8 cellular contexts compared by ENCODE assay signal in genomic region chr12:120639771-120640721, GRCh38. TPM values are rescaled to one million over a fixed set of nuclear protein-coding genes. Genes with fewer than 3 reads are reported as not detected.
A peak's percentile ranks its signal among the peaks of the same experiment; 100 is the strongest.
DNase-seq lines count a peak whose midpoint lies in the region; ATAC-seq and TF ChIP-seq lines count a peak whose summit lies in the region.

TSS of gene CABP1 (plus strand) at chr12:120640626. CDS start at chr12:120640686, 60 bp downstream.

- no peaks in the 10 kb centered on the region for H3K36me3 ChIP-seq in CD8-positive, alpha-beta T cell (ENCODE audit: insufficient read depth, low read length)
- H3K36me3 ChIP-seq in KMS-11 (ENCODE audit: insufficient read depth): no peaks in the 10 kb centered on the region
- no peaks in the 10 kb centered on the region for H3K36me3 ChIP-seq in mucosa of descending colon (ENCODE audit: low read depth)

- peak within 1 kb of the TSS; percentile 39 for H3K4me3 ChIP-seq in CD8-positive, alpha-beta T cell (ENCODE audit: low read depth, low read length)
- H3K4me3 ChIP-seq in KMS-11 (IDR thresholded peaks at IDR 0.05; ENCODE audit: insufficient read depth, low read depth, low read length): no peak within 1 kb of the TSS
- H3K4me3 ChIP-seq in mucosa of descending colon: no peak within 1 kb of the TSS

- POLR2A ChIA-PET in CD8-positive, alpha-beta T cell (lab: Charles Lee): interaction anchor here (0.6 kb wide), 2 partner anchors 35 to 37 kb away, joined by 4 to 5 read pairs; no protein-coding TSS in a partner anchor

- no peaks in the 10 kb centered on the region for H3K9me3 ChIP-seq in CD8-positive, alpha-beta T cell (ENCODE audit: low read length)
- H3K9me3 ChIP-seq in mucosa of descending colon: no peaks in the 10 kb centered on the region

- peak; percentile 87 for ATAC-seq in CD8-positive, alpha-beta T cell
- ATAC-seq in activated CD4-positive, CD25-positive, alpha-beta regulatory T cell treated with anti-CD3 and anti-CD28 coated beads, Interleukin-2, amount 50 U/mL, for 24 hours: peak; percentile 78 to 85
- ATAC-seq in mucosa of descending colon: peak; percentile 69
- ATAC-seq in stimulated activated effector memory CD8-positive, alpha-beta T cell treated with anti-CD3 and anti-CD28 coated beads, Interleukin-12 subunit alpha, Interleukin-12 subunit beta, amount 100 ng/mL, for 72 hours: peak; percentile 80

- H3K4me3 Mint-ChIP-seq in CD8-positive, alpha-beta T cell: peak within 1 kb of the TSS; percentile 80
- H3K4me3 Mint-ChIP-seq in chondrocyte (ENCODE audit: unreplicated experiment): peak within 1 kb of the TSS; percentile 64
- H3K4me3 Mint-ChIP-seq in stimulated activated effector memory CD8-positive, alpha-beta T cell treated with anti-CD3 and anti-CD28 coated beads, Interleukin-12 subunit alpha, Interleukin-12 subunit beta, amount 100 ng/mL, for 72 hours: peak within 1 kb of the TSS; percentile 67

- peaks cover 37% of the 10 kb centered on the region for H3K27me3 Mint-ChIP-seq in CD8-positive, alpha-beta T cell (ENCODE audit: low read depth)
- peaks cover 51% of the 10 kb centered on the region for H3K27me3 Mint-ChIP-seq in chondrocyte (ENCODE audit: low read depth)

- no peaks in the 10 kb centered on the region for H4K20me1 ChIP-seq in KMS-11 (ENCODE audit: insufficient read depth)

- peaks cover 8% of the 10 kb centered on the region for H3K4me1 Mint-ChIP-seq in CD8-positive, alpha-beta T cell (ENCODE audit: low read depth)
- H3K4me1 Mint-ChIP-seq in chondrocyte (ENCODE audit: low read depth): peaks cover 9% of the 10 kb centered on the region
- peaks cover 7% of the 10 kb centered on the region for H3K4me1 Mint-ChIP-seq in stimulated activated effector memory CD8-positive, alpha-beta T cell treated with anti-CD3 and anti-CD28 coated beads, Interleukin-12 subunit alpha, Interleukin-12 subunit beta, amount 100 ng/mL, for 72 hours

- H3K27ac Mint-ChIP-seq in CD8-positive, alpha-beta T cell: no peak within 1 kb of the TSS
- H3K27ac Mint-ChIP-seq in chondrocyte (ENCODE audit: unreplicated experiment): no peak within 1 kb of the TSS
- H3K27ac Mint-ChIP-seq in stimulated activated effector memory CD8-positive, alpha-beta T cell treated with anti-CD3 and anti-CD28 coated beads, Interleukin-12 subunit alpha, Interleukin-12 subunit beta, amount 100 ng/mL, for 72 hours: no peak within 1 kb of the TSS

- H2AFZ ChIP-seq in KMS-11 (ENCODE audit: low read depth): peak within 1 kb of the TSS; percentile 47; the same call in 1 of the 2 replicates

- H3K27me3 ChIP-seq in CD8-positive, alpha-beta T cell (ENCODE audit: insufficient read depth, low read length): peaks cover 13% of the 10 kb centered on the region
- H3K27me3 ChIP-seq in KMS-11 (ENCODE audit: insufficient read depth, low read depth): peaks cover 14% of the 10 kb centered on the region; the same call in 1 of the 2 replicates

- CTCF ChIA-PET in CD8-positive, alpha-beta T cell (lab: Charles Lee): interaction anchor here (0.5 to 1.2 kb wide), 4 partner anchors 8 to 776 kb away, joined by 3 to 4 read pairs (median 4); no protein-coding TSS in a partner anchor

- H3K9me3 Mint-ChIP-seq in CD8-positive, alpha-beta T cell: no peaks in the 10 kb centered on the region
- H3K9me3 Mint-ChIP-seq in chondrocyte (ENCODE audit: low read depth): no peaks in the 10 kb centered on the region
- H3K9me3 Mint-ChIP-seq in stimulated activated effector memory CD8-positive, alpha-beta T cell treated with anti-CD3 and anti-CD28 coated beads, Interleukin-12 subunit alpha, Interleukin-12 subunit beta, amount 100 ng/mL, for 72 hours: no peaks in the 10 kb centered on the region

- TF ChIP-seq CTCF in CD8-positive, alpha-beta T cell (IDR thresholded peaks at IDR 0.05): peak; percentile 37
- TF ChIP-seq CTCF in GM20000 (IDR thresholded peaks at IDR 0.05; ENCODE audit: extremely low read depth, missing control alignments): peak; percentile 44
- TF ChIP-seq CTCF in KMS-11 (conservative IDR thresholded peaks at IDR 0.05; ENCODE audit: low read depth, low read length): no peak
- TF ChIP-seq CTCF in chondrocyte (IDR thresholded peaks at IDR 0.05): peak; percentile 55
- TF ChIP-seq CTCF in mucosa of descending colon (IDR thresholded peaks at IDR 0.05): no peak

- H3K79me2 ChIP-seq in KMS-11 (ENCODE audit: insufficient read depth, low read depth): no peaks in the 10 kb centered on the region

- H3K9ac ChIP-seq in KMS-11: no peak within 1 kb of the TSS

- peaks cover 12% of the 10 kb centered on the region for H3K4me1 ChIP-seq in CD8-positive, alpha-beta T cell (ENCODE audit: insufficient read depth, low read length)
- H3K4me1 ChIP-seq in KMS-11 (ENCODE audit: low read depth, poor library complexity, severe bottlenecking) (no peaks in the 10 kb centered on the region), mucosa of descending colon (ENCODE audit: low read depth) (peaks cover 11% of the 10 kb centered on the region)

- no peaks in the 10 kb centered on the region for H3K36me3 Mint-ChIP-seq in CD8-positive, alpha-beta T cell
- H3K36me3 Mint-ChIP-seq in chondrocyte (ENCODE audit: low read depth): peaks cover 1% of the 10 kb centered on the region
- no peaks in the 10 kb centered on the region for H3K36me3 Mint-ChIP-seq in stimulated activated effector memory CD8-positive, alpha-beta T cell treated with anti-CD3 and anti-CD28 coated beads, Interleukin-12 subunit alpha, Interleukin-12 subunit beta, amount 100 ng/mL, for 72 hours

- peak; percentile 37 to 84 (median 69) for DNase-seq in CD8-positive, alpha-beta T cell
- DNase-seq in GM20000 (ENCODE audit: low spot score) (peak; percentile 90), chondrocyte (ENCODE audit: low spot score) (peak; percentile 69), mucosa of descending colon (peak; percentile 52 to 65 (median 58)), H4 (ENCODE audit: low spot score) (no peak)
- peak; percentile 51 to 76 for DNase-seq in stimulated activated effector memory CD8-positive, alpha-beta T cell treated with anti-CD3 and anti-CD28 coated beads, Interleukin-12 subunit alpha, Interleukin-12 subunit beta, amount 100 ng/mL, for 72 hours (ENCODE audit: low spot score in 2 of 2)

- intact Hi-C loops in CD8-positive, alpha-beta T cell (cut with DNase I, micrococcal nuclease): loop anchor here (1.0 to 2.0 kb wide), 5 partner anchors 46 to 201 kb away; partner anchors contain the start of genes COX6A1 (in 1 of the 2), MLEC (in 1 of the 2) and POP5 (in 1 of the 2)
- intact Hi-C loops in mucosa of descending colon (cut with DNase I, micrococcal nuclease): loop anchor here in 1 of 2 donors (10.0 kb wide), 1 partner anchor 65 kb away; no protein-coding TSS in a partner anchor

- no peak within 1 kb of the TSS for H3K27ac ChIP-seq in CD8-positive, alpha-beta T cell (ENCODE audit: low read depth, low read length)
- H3K27ac ChIP-seq in KMS-11: no peak within 1 kb of the TSS

- peak within 1 kb of the TSS; percentile 51 for H3K4me2 ChIP-seq in KMS-11

RNA-seq across cellular contexts. Expression of gene CABP1, which starts in this region (rescaled TPM):
- not detected for total RNA-seq in CD8-positive, alpha-beta T cell
- total RNA-seq in chondrocyte (not detected in 3 replicates), mucosa of descending colon (1 to 10 TPM in 2 of 3 donors, under 1 TPM in 1; 0.51 to 1.8 (median 1.2) TPM)
- total RNA-seq in H4 (2014; rRNA removed; shearing (Covaris generic)): not detected in 2 replicates

Comparison
In these comparisons a context has a peak if more than half of its experiments do, and no peak if none do; other contexts are left out.
1. Peak in DNase-seq, ATAC-seq and H3K4me3 ChIP-seq in CD8-positive, alpha-beta T cell; RNA of the gene not detected or under 1 TPM.
2. Peak in DNase-seq in chondrocyte; RNA of the gene not detected or under 1 TPM.
3. CTCF ChIP-seq: peak in CD8-positive, alpha-beta T cell (single experiment), GM20000 (single experiment) and chondrocyte (single experiment); none in KMS-11 (single experiment) and mucosa of descending colon (single experiment).
4. Peak in every context shown above with its lines, with median percentiles within 50 percentile points of each other: ATAC-seq and H3K4me3 Mint-ChIP-seq.